In genomic region chr15:39801641-39802309, GRCh38 we compare ENCODE assay signal across 8 cellular contexts. TPM values are rescaled to one million over a fixed set of nuclear protein-coding genes. Genes with fewer than 3 reads are reported as not detected.
DNase-seq lines count a peak whose midpoint lies in the region; ATAC-seq and TF ChIP-seq lines count a peak whose summit lies in the region.

No MANE protein-coding gene starts in this region.

- DNase-seq in activated CD4-positive, alpha-beta T cell treated with anti-CD3 and anti-CD28 coated beads, Interleukin-2, amount 10 ng/mL, durations not matched to agents 7 days and 5 days, result peak; percentile 15
- no peak for DNase-seq in activated CD4-positive, alpha-beta T cell treated with anti-CD3 and anti-CD28 coated beads for 1 hour
- DNase-seq in HEK293T (ENCODE audit: extremely low spot score) (peak; percentile 27), foreskin keratinocyte (no peak), T-helper 9 cell (no peak)

- TF ChIP-seq CTCF in foreskin keratinocyte (conservative IDR thresholded peaks at IDR 0.05), result peak; percentile 56

- peaks cover 17% of the 10 kb centered on the region for H3K27me3 Mint-ChIP-seq in activated CD4-positive, alpha-beta T cell treated with anti-CD3 and anti-CD28 coated beads, Interleukin-2, amount 10 ng/mL, durations not matched to agents 7 days and 5 days

- no peaks in the 10 kb centered on the region for H3K36me3 Mint-ChIP-seq in activated CD4-positive, alpha-beta T cell treated with anti-CD3 and anti-CD28 coated beads, Interleukin-2, amount 10 ng/mL, durations not matched to agents 7 days and 5 days (ENCODE audit: low read depth)

- peak; percentile 23 for ATAC-seq in foreskin keratinocyte
- ATAC-seq in GM21723 (IDR thresholded peaks at IDR 0.05; ENCODE audit: unreplicated experiment), result no peak
- no peak for ATAC-seq in HG03571 (IDR thresholded peaks at IDR 0.05; ENCODE audit: unreplicated experiment)

- no peak overlapping the region for H3K27ac Mint-ChIP-seq in activated CD4-positive, alpha-beta T cell treated with anti-CD3 and anti-CD28 coated beads, Interleukin-2, amount 10 ng/mL, durations not matched to agents 7 days and 5 days

- no peak overlapping the region for H3K4me3 Mint-ChIP-seq in activated CD4-positive, alpha-beta T cell treated with anti-CD3 and anti-CD28 coated beads, Interleukin-2, amount 10 ng/mL, durations not matched to agents 7 days and 5 days

- H3K4me1 Mint-ChIP-seq in activated CD4-positive, alpha-beta T cell treated with anti-CD3 and anti-CD28 coated beads, Interleukin-2, amount 10 ng/mL, durations not matched to agents 7 days and 5 days, result no peaks in the 10 kb centered on the region

- peaks cover 12% of the 10 kb centered on the region for H3K4me1 ChIP-seq in foreskin keratinocyte

- CTCF ChIA-PET in activated CD4-positive, alpha-beta T cell treated with anti-CD3 and anti-CD28 coated beads, Interleukin-2, amount 10 ng/mL, durations not matched to agents 7 days and 5 days (lab: Charles Lee), result no interaction called here
- CTCF ChIA-PET in HEK293T (lab: Yijun Ruan, JAX), result no interaction called here

- POLR2A ChIA-PET in activated CD4-positive, alpha-beta T cell treated with anti-CD3 and anti-CD28 coated beads, Interleukin-2, amount 10 ng/mL, durations not matched to agents 7 days and 5 days (lab: Charles Lee), result no interaction called here
- POLR2A ChIA-PET in HEK293T (lab: Yijun Ruan, JAX), result interaction anchor here (0.6 kb wide), 1 partner anchor 18 kb away, joined by 3 read pairs; no protein-coding TSS in a partner anchor

- H3K27me3 ChIP-seq in foreskin keratinocyte, result no peaks in the 10 kb centered on the region

- no peaks in the 10 kb centered on the region for H3K9me3 Mint-ChIP-seq in activated CD4-positive, alpha-beta T cell treated with anti-CD3 and anti-CD28 coated beads, Interleukin-2, amount 10 ng/mL, durations not matched to agents 7 days and 5 days

- no peak overlapping the region for H3K27ac ChIP-seq in foreskin keratinocyte

TF ChIP-seq in HEK293T, 16 proteins besides CTCF, POLR2A, EP300 and RAD21:
- no peak for TF ChIP-seq FOXK2 (IDR thresholded peaks at IDR 0.05)
- TF ChIP-seq PKNOX1 (IDR thresholded peaks at IDR 0.05), result no peak
- no peak for TF ChIP-seq SP1 (IDR thresholded peaks at IDR 0.05)
- no peak for TF ChIP-seq CTBP1 (IDR thresholded peaks at IDR 0.05; ENCODE audit: borderline replicate concordance)
- no peak for TF ChIP-seq ZNF384 (IDR thresholded peaks at IDR 0.05)
- TF ChIP-seq ELF4 (IDR thresholded peaks at IDR 0.05), result no peak
- no peak for TF ChIP-seq L3MBTL2 (conservative IDR thresholded peaks at IDR 0.05)
- no peak for TF ChIP-seq SUZ12 (IDR thresholded peaks at IDR 0.05)
- TF ChIP-seq NFRKB (IDR thresholded peaks at IDR 0.05), result no peak
- TF ChIP-seq LEF1 (IDR thresholded peaks at IDR 0.05; ENCODE audit: borderline replicate concordance), result no peak
- no peak for TF ChIP-seq HDGF (IDR thresholded peaks at IDR 0.05; ENCODE audit: borderline replicate concordance)
- no peak for TF ChIP-seq FOXM1 (IDR thresholded peaks at IDR 0.05; ENCODE audit: borderline replicate concordance)
- TF ChIP-seq ARNT (IDR thresholded peaks at IDR 0.05), result no peak
- TF ChIP-seq FOXA1 (IDR thresholded peaks at IDR 0.05), result no peak

TF ChIP-seq in PFSK-1, 5 proteins besides CTCF, POLR2A, EP300 and RAD21:
- no peak for TF ChIP-seq TAF1 (IDR thresholded peaks at IDR 0.05; ENCODE audit: borderline replicate concordance, insufficient read depth, low read length)
- TF ChIP-seq SIN3A (IDR thresholded peaks at IDR 0.05; ENCODE audit: borderline replicate concordance, insufficient read depth, low read length), result no peak
- peak; percentile 18 for TF ChIP-seq FOXP2 (optimal IDR thresholded peaks at IDR 0.05; ENCODE audit: borderline replicate concordance, extremely low read depth, extremely low read length, insufficient read depth)
- no peak for TF ChIP-seq POLR2AphosphoS5 (IDR thresholded peaks at IDR 0.05; ENCODE audit: low read depth, low read length)
- no peak for TF ChIP-seq REST (IDR thresholded peaks at IDR 0.05; ENCODE audit: insufficient read depth in 1 of 2, low read depth in 2 of 2, low read length in 2 of 2)

RNA-seq across cellular contexts. Expression of gene FSIP1, which starts 19.1 kb away (rescaled TPM):
- total RNA-seq in activated CD4-positive, alpha-beta T cell treated with anti-CD3 and anti-CD28 coated beads, Interleukin-2, amount 10 ng/mL, durations not matched to agents 7 days and 5 days, result under 1 TPM; 0.30 to 0.48 TPM
- polyA plus RNA-seq in PFSK-1 (2012; ENCODE audit: insufficient read length, low read depth), result 1.1 TPM
- total RNA-seq in foreskin keratinocyte, result 0.58 and 0.63 TPM in 2 replicates
- polyA plus RNA-seq in foreskin keratinocyte, result 0.31 and 0.42 TPM in 2 replicates

Comparison
In these comparisons a context has a peak if more than half of its experiments do, and no peak if none do; other contexts are left out.
1. DNase-seq: peak in activated CD4-positive, alpha-beta T cell treated with anti-CD3 and anti-CD28 coated beads, Interleukin-2, amount 10 ng/mL, durations not matched to agents 7 days and 5 days (single experiment) and HEK293T (single experiment); none in activated CD4-positive, alpha-beta T cell treated with anti-CD3 and anti-CD28 coated beads for 1 hour (single experiment), foreskin keratinocyte (0 of 2) and T-helper 9 cell (single experiment).